Comparison of ENCODE assay signal across 1 cellular context in the genomic region with DNA sequence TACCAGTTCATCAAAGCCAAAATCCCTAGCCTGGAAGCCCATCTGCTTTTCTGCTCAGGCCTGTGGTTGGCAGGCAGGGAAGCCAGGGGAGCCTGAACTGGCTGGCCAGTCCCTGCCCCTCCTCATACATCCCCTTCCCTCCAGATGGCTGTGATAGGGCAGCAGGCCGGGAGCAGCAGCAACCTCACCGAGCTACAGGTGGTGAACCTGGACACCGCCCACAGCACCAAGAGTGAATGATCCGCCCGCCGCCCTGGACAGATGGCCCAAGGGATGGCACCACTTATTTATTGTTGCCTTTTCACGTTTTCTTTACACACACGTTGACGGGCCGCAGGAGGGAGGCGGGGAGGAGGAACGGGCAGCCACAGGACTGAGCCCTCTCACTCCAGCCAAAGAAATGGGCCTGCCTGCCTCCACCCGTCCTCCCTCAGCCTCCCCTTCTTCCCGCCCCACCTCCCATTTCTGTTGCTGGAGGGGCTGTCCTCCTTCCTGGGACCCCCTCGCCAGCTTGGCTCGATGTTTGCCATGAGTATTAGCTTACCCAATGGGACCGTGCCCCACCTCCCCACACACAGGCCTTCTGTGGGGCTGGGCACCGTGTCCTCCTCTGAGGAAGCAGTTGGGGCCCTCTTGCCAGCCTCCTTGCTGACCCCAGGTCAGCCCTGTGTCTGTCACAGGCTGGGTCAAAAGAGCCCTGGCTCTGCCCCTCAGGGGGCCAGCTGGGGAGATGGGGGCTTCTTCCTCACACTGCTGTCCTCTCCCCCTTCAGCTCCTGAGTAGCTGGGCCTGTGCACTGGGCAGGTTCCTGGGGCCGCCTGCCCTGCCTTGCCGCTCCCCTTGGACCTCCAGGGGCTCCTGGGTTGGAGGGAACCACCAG.
TF ChIP-seq lines count a peak whose summit lies in the region.

No MANE protein-coding gene starts in this region.

TF ChIP-seq in HepG2, 621 proteins besides CTCF, POLR2A, EP300 and RAD21:
- TF ChIP-seq, protein P1, sequence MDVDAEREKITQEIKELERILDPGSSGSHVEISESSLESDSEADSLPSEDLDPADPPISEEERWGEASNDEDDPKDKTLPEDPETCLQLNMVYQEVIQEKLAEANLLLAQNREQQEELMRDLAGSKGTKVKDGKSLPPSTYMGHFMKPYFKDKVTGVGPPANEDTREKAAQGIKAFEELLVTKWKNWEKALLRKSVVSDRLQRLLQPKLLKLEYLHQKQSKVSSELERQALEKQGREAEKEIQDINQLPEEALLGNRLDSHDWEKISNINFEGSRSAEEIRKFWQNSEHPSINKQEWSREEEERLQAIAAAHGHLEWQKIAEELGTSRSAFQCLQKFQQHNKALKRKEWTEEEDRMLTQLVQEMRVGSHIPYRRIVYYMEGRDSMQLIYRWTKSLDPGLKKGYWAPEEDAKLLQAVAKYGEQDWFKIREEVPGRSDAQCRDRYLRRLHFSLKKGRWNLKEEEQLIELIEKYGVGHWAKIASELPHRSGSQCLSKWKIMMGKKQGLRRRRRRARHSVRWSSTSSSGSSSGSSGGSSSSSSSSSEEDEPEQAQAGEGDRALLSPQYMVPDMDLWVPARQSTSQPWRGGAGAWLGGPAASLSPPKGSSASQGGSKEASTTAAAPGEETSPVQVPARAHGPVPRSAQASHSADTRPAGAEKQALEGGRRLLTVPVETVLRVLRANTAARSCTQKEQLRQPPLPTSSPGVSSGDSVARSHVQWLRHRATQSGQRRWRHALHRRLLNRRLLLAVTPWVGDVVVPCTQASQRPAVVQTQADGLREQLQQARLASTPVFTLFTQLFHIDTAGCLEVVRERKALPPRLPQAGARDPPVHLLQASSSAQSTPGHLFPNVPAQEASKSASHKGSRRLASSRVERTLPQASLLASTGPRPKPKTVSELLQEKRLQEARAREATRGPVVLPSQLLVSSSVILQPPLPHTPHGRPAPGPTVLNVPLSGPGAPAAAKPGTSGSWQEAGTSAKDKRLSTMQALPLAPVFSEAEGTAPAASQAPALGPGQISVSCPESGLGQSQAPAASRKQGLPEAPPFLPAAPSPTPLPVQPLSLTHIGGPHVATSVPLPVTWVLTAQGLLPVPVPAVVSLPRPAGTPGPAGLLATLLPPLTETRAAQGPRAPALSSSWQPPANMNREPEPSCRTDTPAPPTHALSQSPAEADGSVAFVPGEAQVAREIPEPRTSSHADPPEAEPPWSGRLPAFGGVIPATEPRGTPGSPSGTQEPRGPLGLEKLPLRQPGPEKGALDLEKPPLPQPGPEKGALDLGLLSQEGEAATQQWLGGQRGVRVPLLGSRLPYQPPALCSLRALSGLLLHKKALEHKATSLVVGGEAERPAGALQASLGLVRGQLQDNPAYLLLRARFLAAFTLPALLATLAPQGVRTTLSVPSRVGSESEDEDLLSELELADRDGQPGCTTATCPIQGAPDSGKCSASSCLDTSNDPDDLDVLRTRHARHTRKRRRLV (CRISPR knock-in tag; IDR thresholded peaks at IDR 0.05) = no peak
- TF ChIP-seq ZNF644 (CRISPR knock-in tag; IDR thresholded peaks at IDR 0.05; ENCODE audit: low read depth) (no peak), AGO2 (optimal IDR thresholded peaks at IDR 0.05; ENCODE audit: low read depth, low read length) (peak; percentile 62), ZNF12 (CRISPR knock-in tag; IDR thresholded peaks at IDR 0.05) (no peak), CBFB (CRISPR knock-in tag; IDR thresholded peaks at IDR 0.05) (no peak), HNRNPLL (IDR thresholded peaks at IDR 0.05; ENCODE audit: low read depth, low read length, poor library complexity, severe bottlenecking) (peak; percentile 11), AGO1 (IDR thresholded peaks at IDR 0.05; ENCODE audit: low read depth, low read length, poor library complexity, severe bottlenecking) (peak; percentile 40), CENPT (CRISPR knock-in tag; IDR thresholded peaks at IDR 0.05; ENCODE audit: low read depth) (no peak), ETV6 (CRISPR knock-in tag; conservative IDR thresholded peaks at IDR 0.05) (no peak), ZC3H4 (CRISPR knock-in tag; IDR thresholded peaks at IDR 0.05; ENCODE audit: borderline replicate concordance) (no peak), POLR2AphosphoS2 (IDR thresholded peaks at IDR 0.05; ENCODE audit: low read depth, low read length) (peak; percentile 42; the same call in 1 of the 2 replicates)
- TF ChIP-seq, protein P2, sequence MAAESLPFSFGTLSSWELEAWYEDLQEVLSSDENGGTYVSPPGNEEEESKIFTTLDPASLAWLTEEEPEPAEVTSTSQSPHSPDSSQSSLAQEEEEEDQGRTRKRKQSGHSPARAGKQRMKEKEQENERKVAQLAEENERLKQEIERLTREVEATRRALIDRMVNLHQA (CRISPR knock-in tag; IDR thresholded peaks at IDR 0.05) = no peak
- TF ChIP-seq, protein P3, sequence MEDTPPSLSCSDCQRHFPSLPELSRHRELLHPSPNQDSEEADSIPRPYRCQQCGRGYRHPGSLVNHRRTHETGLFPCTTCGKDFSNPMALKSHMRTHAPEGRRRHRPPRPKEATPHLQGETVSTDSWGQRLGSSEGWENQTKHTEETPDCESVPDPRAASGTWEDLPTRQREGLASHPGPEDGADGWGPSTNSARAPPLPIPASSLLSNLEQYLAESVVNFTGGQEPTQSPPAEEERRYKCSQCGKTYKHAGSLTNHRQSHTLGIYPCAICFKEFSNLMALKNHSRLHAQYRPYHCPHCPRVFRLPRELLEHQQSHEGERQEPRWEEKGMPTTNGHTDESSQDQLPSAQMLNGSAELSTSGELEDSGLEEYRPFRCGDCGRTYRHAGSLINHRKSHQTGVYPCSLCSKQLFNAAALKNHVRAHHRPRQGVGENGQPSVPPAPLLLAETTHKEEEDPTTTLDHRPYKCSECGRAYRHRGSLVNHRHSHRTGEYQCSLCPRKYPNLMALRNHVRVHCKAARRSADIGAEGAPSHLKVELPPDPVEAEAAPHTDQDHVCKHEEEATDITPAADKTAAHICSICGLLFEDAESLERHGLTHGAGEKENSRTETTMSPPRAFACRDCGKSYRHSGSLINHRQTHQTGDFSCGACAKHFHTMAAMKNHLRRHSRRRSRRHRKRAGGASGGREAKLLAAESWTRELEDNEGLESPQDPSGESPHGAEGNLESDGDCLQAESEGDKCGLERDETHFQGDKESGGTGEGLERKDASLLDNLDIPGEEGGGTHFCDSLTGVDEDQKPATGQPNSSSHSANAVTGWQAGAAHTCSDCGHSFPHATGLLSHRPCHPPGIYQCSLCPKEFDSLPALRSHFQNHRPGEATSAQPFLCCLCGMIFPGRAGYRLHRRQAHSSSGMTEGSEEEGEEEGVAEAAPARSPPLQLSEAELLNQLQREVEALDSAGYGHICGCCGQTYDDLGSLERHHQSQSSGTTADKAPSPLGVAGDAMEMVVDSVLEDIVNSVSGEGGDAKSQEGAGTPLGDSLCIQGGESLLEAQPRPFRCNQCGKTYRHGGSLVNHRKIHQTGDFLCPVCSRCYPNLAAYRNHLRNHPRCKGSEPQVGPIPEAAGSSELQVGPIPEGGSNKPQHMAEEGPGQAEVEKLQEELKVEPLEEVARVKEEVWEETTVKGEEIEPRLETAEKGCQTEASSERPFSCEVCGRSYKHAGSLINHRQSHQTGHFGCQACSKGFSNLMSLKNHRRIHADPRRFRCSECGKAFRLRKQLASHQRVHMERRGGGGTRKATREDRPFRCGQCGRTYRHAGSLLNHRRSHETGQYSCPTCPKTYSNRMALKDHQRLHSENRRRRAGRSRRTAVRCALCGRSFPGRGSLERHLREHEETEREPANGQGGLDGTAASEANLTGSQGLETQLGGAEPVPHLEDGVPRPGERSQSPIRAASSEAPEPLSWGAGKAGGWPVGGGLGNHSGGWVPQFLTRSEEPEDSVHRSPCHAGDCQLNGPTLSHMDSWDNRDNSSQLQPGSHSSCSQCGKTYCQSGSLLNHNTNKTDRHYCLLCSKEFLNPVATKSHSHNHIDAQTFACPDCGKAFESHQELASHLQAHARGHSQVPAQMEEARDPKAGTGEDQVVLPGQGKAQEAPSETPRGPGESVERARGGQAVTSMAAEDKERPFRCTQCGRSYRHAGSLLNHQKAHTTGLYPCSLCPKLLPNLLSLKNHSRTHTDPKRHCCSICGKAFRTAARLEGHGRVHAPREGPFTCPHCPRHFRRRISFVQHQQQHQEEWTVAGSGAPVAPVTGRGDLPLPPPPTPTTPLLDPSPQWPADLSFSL (CRISPR knock-in tag; IDR thresholded peaks at IDR 0.05) = no peak
